In genomic region chr15:35771878-35772442, GRCh38 we compare ENCODE assay signal across 22 cellular contexts.
"Had no signal": no experiment of that assay in that cellular context is flagged by ENCODE, and none has a peak within 500 bp of the region (broad histone marks: within the 10 kb centered on the region; RNA-seq: fewer than 3 reads in every experiment).

No MANE protein-coding gene starts in this region.

- H3K27me3 Mint-ChIP-seq: progenitor cell of endocrine pancreas; stimulated activated naive CD8-positive, alpha-beta T cell treated with anti-CD3 and anti-CD28 coated beads, Interleukin-15, Interleukin-2, amounts not matched to agents 100 ng/mL and 50 ng/mL, for 24 hours had no signal

- H3K79me2 ChIP-seq: hepatocyte had no signal

- H3K27ac Mint-ChIP-seq: endodermal cell; naive B cell; nephron; progenitor cell of endocrine pancreas; stimulated activated effector memory CD8-positive, alpha-beta T cell treated with anti-CD3 and anti-CD28 coated beads, Interleukin-12 subunit alpha, Interleukin-12 subunit beta, amount 100 ng/mL, for 72 hours; stimulated activated naive CD8-positive, alpha-beta T cell treated with anti-CD3 and anti-CD28 coated beads, Interleukin-15, Interleukin-2, amounts not matched to agents 100 ng/mL and 50 ng/mL, for 24 hours had no signal

- H3K36me3 Mint-ChIP-seq: naive B cell; stimulated activated effector memory CD8-positive, alpha-beta T cell treated with anti-CD3 and anti-CD28 coated beads, Interleukin-12 subunit alpha, Interleukin-12 subunit beta, amount 100 ng/mL, for 72 hours had no signal

- H3K36me3 ChIP-seq: colonic mucosa, pancreas, right lobe of liver, tibial artery, upper lobe of left lung, vagina had no signal

- H3K4me1 Mint-ChIP-seq: endodermal cell; naive B cell; stimulated activated effector memory CD8-positive, alpha-beta T cell treated with anti-CD3 and anti-CD28 coated beads, Interleukin-12 subunit alpha, Interleukin-12 subunit beta, amount 100 ng/mL, for 72 hours had no signal

- H3K4me3 Mint-ChIP-seq: endodermal cell; naive B cell; nephron; stimulated activated effector memory CD8-positive, alpha-beta T cell treated with anti-CD3 and anti-CD28 coated beads, Interleukin-12 subunit alpha, Interleukin-12 subunit beta, amount 100 ng/mL, for 72 hours; stimulated activated naive CD8-positive, alpha-beta T cell treated with anti-CD3 and anti-CD28 coated beads, Interleukin-15, Interleukin-2, amounts not matched to agents 100 ng/mL and 50 ng/mL, for 24 hours had no signal

- H3K27ac ChIP-seq: colonic mucosa, hepatocyte, pancreas, right lobe of liver, tibial artery, upper lobe of left lung, vagina had no signal

- H3K4me1 ChIP-seq: colonic mucosa, pancreas, right lobe of liver, upper lobe of left lung, vagina had no signal

- H3K4me2 ChIP-seq: hepatocyte had no signal

- ATAC-seq: left colon; left ventricle myocardium superior; pancreas; right lobe of liver; stimulated activated effector memory CD8-positive, alpha-beta T cell treated with anti-CD3 and anti-CD28 coated beads, Interleukin-12 subunit alpha, Interleukin-12 subunit beta, amount 100 ng/mL, for 72 hours had no signal

- H3K9me3 Mint-ChIP-seq: endodermal cell; nephron; stimulated activated naive CD8-positive, alpha-beta T cell treated with anti-CD3 and anti-CD28 coated beads, Interleukin-15, Interleukin-2, amounts not matched to agents 100 ng/mL and 50 ng/mL, for 24 hours had no signal

- H3K4me3 ChIP-seq: colonic mucosa, hepatocyte, lung, pancreas, right lobe of liver, tibial artery, upper lobe of left lung, vagina had no signal

- H2AFZ ChIP-seq: hepatocyte had no signal

- H3K27me3 ChIP-seq: colonic mucosa, hepatocyte, pancreas, right lobe of liver, tibial artery, upper lobe of left lung, vagina had no signal

- H3K9me3 ChIP-seq: colonic mucosa, pancreas, right lobe of liver, tibial artery, upper lobe of left lung, vagina had no signal

- DNase-seq: colonic mucosa; effector CD4-positive, alpha-beta T cell; endodermal cell; foreskin melanocyte; head of caudate nucleus; left colon; left ventricle myocardium superior; mesendoderm; naive B cell; right lobe of liver; stimulated activated CD4-positive, alpha-beta T cell treated with anti-CD3 and anti-CD28 coated beads, Interleukin-4, amount 100 ng/mL, for 1 hour; stimulated activated CD8-positive, alpha-beta memory T cell treated with anti-CD3 and anti-CD28 coated beads, Interleukin-4, amount 100 ng/mL, for 48 hours; tibial artery; upper lobe of left lung had no signal
